Comparison of ENCODE assay signal across 24 cellular contexts in genomic region chr12:114391088-114391487, GRCh38. TPM values are rescaled to one million over a fixed set of nuclear protein-coding genes. Genes with fewer than 3 reads are reported as not detected.
"Had no signal": no experiment of that assay in that cellular context is flagged by ENCODE, and none has a peak within 500 bp of the region (broad histone marks: within the 10 kb centered on the region; RNA-seq: fewer than 3 reads in every experiment).

No MANE protein-coding gene starts in this region.

- H3K4me2 ChIP-seq: hepatocyte had no signal

- H3K9me3 Mint-ChIP-seq: stimulated activated naive B cell treated with anti-CD40 and anti-IgM and Interleukin-4, amounts not matched to agents 10 μg/mL and 1 μg/mL and 100 μg/mL, for 72 hours had no signal

- H2AFZ ChIP-seq: hepatocyte had no signal

- ATAC-seq: esophagus mucosa; foreskin keratinocyte; left colon; mucosa of descending colon; naive thymus-derived CD8-positive, alpha-beta T cell; stimulated activated naive B cell treated with anti-CD40 and anti-IgM and Interleukin-4, amounts not matched to agents 10 μg/mL and 1 μg/mL and 100 μg/mL, for 72 hours had no signal

- H3K4me3 Mint-ChIP-seq: naive thymus-derived CD8-positive, alpha-beta T cell; stimulated activated naive B cell treated with anti-CD40 and anti-IgM and Interleukin-4, amounts not matched to agents 10 μg/mL and 1 μg/mL and 100 μg/mL, for 72 hours had no signal

- H3K36me3 ChIP-seq: neutrophil, sigmoid colon, stomach, thoracic aorta, transverse colon had no signal

- H3K4me1 ChIP-seq: foreskin keratinocyte, transverse colon had no signal

- FAIRE-seq: kidney had no signal

- H3K36me3 Mint-ChIP-seq: naive thymus-derived CD8-positive, alpha-beta T cell; stimulated activated naive B cell treated with anti-CD40 and anti-IgM and Interleukin-4, amounts not matched to agents 10 μg/mL and 1 μg/mL and 100 μg/mL, for 72 hours had no signal

- H3K4me1 Mint-ChIP-seq: stimulated activated naive B cell treated with anti-CD40 and anti-IgM and Interleukin-4, amounts not matched to agents 10 μg/mL and 1 μg/mL and 100 μg/mL, for 72 hours had no signal

- H3K4me3 ChIP-seq: dorsolateral prefrontal cortex, hepatocyte, mucosa of descending colon, sigmoid colon, skin epidermis, stomach, thoracic aorta, transverse colon had no signal

- H3K27ac Mint-ChIP-seq: naive thymus-derived CD8-positive, alpha-beta T cell; stimulated activated naive B cell treated with anti-CD40 and anti-IgM and Interleukin-4, amounts not matched to agents 10 μg/mL and 1 μg/mL and 100 μg/mL, for 72 hours had no signal

- H3K27ac ChIP-seq: dorsolateral prefrontal cortex, foreskin keratinocyte, hepatocyte, neutrophil, skin epidermis, stomach, thoracic aorta, transverse colon had no signal

- DNase-seq: cortex of kidney; dorsolateral prefrontal cortex; effector CD8-positive, alpha-beta T cell; foreskin keratinocyte; kidney; left colon; mucosa of descending colon; naive thymus-derived CD8-positive, alpha-beta T cell; posterior cingulate gyrus; sigmoid colon; stimulated activated CD4-positive, alpha-beta T cell treated with anti-CD3 and anti-CD28 coated beads, Interleukin-2, amount 100 ng/mL, for 24 hours; stimulated activated CD4-positive, alpha-beta T cell treated with anti-CD3 and anti-CD28 coated beads, Interleukin-4, amount 100 ng/mL, for 4 hours; stimulated activated naive B cell treated with anti-CD40 and anti-IgM and Interleukin-4, amounts not matched to agents 10 μg/mL and 1 μg/mL and 100 μg/mL, for 72 hours; stomach; substantia nigra; transverse colon had no signal

- H3K9me3 ChIP-seq: mucosa of descending colon, neutrophil, sigmoid colon, stomach, thoracic aorta, transverse colon had no signal

RNA-seq across cellular contexts. Expression of gene TBX5, which starts 14.9 kb away (rescaled TPM):
- total RNA-seq: foreskin keratinocyte; kidney; left colon; mucosa of descending colon; naive thymus-derived CD8-positive, alpha-beta T cell; osteocyte; pulmonary artery endothelial cell; sigmoid colon; stomach; transverse colon had no signal
- polyA plus RNA-seq: foreskin keratinocyte; naive thymus-derived CD8-positive, alpha-beta T cell; neural cell; sigmoid colon had no signal
